In genomic region chr6:169957351-169957963, GRCh38 we compare ENCODE assay signal across 21 cellular contexts.
DNase-seq lines count a peak whose midpoint lies in the region; ATAC-seq, FAIRE-seq and TF ChIP-seq lines count a peak whose summit lies in the region.
"Had no signal": no experiment of that assay in that cellular context is flagged by ENCODE, and none has a peak within 500 bp of the region (broad histone marks: within the 10 kb centered on the region; RNA-seq: fewer than 3 reads in every experiment).

No MANE protein-coding gene starts in this region.

- CTCF ChIA-PET in GM10248 (lab: Yijun Ruan, JAX): no interaction called here

- no peak for TF ChIP-seq EP300 in sigmoid colon (IDR thresholded peaks at IDR 0.05)

- no peak overlapping the region for H3K27ac ChIP-seq in BLaER1 treated with 17β-estradiol and CSF1 and Interleukin-3, amounts not matched to agents 10 nM and 100 nM
- H3K27ac ChIP-seq in coronary artery: no peak overlapping the region
- no peak overlapping the region for H3K27ac ChIP-seq in sigmoid colon
- no peak overlapping the region for H3K27ac ChIP-seq in caudate nucleus (ENCODE audit: low read depth, low read length)
- H3K27ac ChIP-seq: left lung, neutrophil, PC-9, SJCRH30, tibial artery had no signal

- no peak for FAIRE-seq in GM19239 (lab: Jason Lieb, UNC)
- FAIRE-seq: D721Med, G401.6, H54, HepG2 had no signal

- WGBS in sigmoid colon, 2 donors: 85 to 87% methylated on average over 24 of the region's 24 CpGs

- no peak overlapping the region for H3K4me3 ChIP-seq in BLaER1 treated with 17β-estradiol and CSF1 and Interleukin-3, amounts not matched to agents 10 nM and 100 nM
- H3K4me3 ChIP-seq in H7 (ENCODE audit: insufficient read depth, low read depth, low read length) (no peak overlapping the region), coronary artery (no peak overlapping the region), sigmoid colon (no peak overlapping the region)
- H3K4me3 ChIP-seq: left lung, PC-9, SJCRH30, tibial artery had no signal

- TF ChIP-seq CTCF in coronary artery (IDR thresholded peaks at IDR 0.05) (no peak), sigmoid colon (IDR thresholded peaks at IDR 0.05) (no peak), GM10248 (IDR thresholded peaks at IDR 0.05; ENCODE audit: control extremely low read depth, extremely low read depth, low read depth, missing control alignments) (no peak)

- no peak for TF ChIP-seq POLR2A in sigmoid colon (IDR thresholded peaks at IDR 0.05)

- H3K4me1 ChIP-seq in BLaER1 treated with 17β-estradiol and CSF1 and Interleukin-3, amounts not matched to agents 10 nM and 100 nM: peaks cover 21 to 42% (median 36%) of the 10 kb centered on the region in 10 experiments
- peaks cover 0 to 13% (median 9%) of the 10 kb centered on the region in 4 donors for H3K4me1 ChIP-seq in sigmoid colon
- H3K4me1 ChIP-seq: BE2C, SJCRH30 had no signal

- intact Hi-C loops in sigmoid colon (cut with DNase I): no loop called here

- POLR2A ChIA-PET in GM10248 (lab: Yijun Ruan, JAX): no interaction called here

- peak overlapping the region in 1 of 11 experiments; percentile 18; a peak in 1 of 22 replicates for H3K9ac ChIP-seq in BLaER1 treated with 17β-estradiol and CSF1 and Interleukin-3, amounts not matched to agents 10 nM and 100 nM

- no peaks in the 10 kb centered on the region for H4K20me1 ChIP-seq in BLaER1 treated with 17β-estradiol and CSF1 and Interleukin-3, amounts not matched to agents 10 nM and 100 nM

- H3K36me3 ChIP-seq in BLaER1 treated with 17β-estradiol and CSF1 and Interleukin-3, amounts not matched to agents 10 nM and 100 nM: no peaks in the 10 kb centered on the region
- no peaks in the 10 kb centered on the region for H3K36me3 ChIP-seq in H7 (replicated peaks; ENCODE audit: control insufficient read depth, insufficient read depth, low read length)
- no peaks in the 10 kb centered on the region for H3K36me3 ChIP-seq in sigmoid colon
- H3K36me3 ChIP-seq: BE2C, left lung, neutrophil, SJCRH30, tibial artery had no signal

- DNase-seq in H7 (peak; percentile 34), coronary artery (ENCODE audit: low spot score) (peak; percentile 41), sigmoid colon (peak; percentile 62), caudate nucleus (lab: John Stamatoyannopoulos, UW) (no peak), GM10248 (ENCODE audit: extremely low spot score) (no peak), GM19239 (ENCODE audit: insufficient read length, low spot score) (no peak)
- DNase-seq: activated CD8-positive, alpha-beta T cell treated with anti-CD3 and anti-CD28 coated beads for 36 hours; BE2C; NCI-H146; PC-9; retina; SJCRH30 had no signal

- H3K4me2 ChIP-seq in BLaER1 treated with 17β-estradiol and CSF1 and Interleukin-3, amounts not matched to agents 10 nM and 100 nM: peak overlapping the region; percentile 39 to 82 (median 76)
- H3K4me2 ChIP-seq: PC-9 had no signal

- ATAC-seq in HG02623 (IDR thresholded peaks at IDR 0.05; ENCODE audit: unreplicated experiment): no peak
- ATAC-seq: activated CD8-positive, alpha-beta T cell treated with anti-CD3 and anti-CD28 coated beads for 36 hours; HepG2; left lung had no signal

- H3K9me3 ChIP-seq in BLaER1 treated with 17β-estradiol and CSF1 and Interleukin-3, amounts not matched to agents 10 nM and 100 nM (replicated peaks in 1 of 11): peaks cover 0 to 6% (median 0%) of the 10 kb centered on the region in 11 experiments; a peak in 3 of 22 replicates
- H3K9me3 ChIP-seq in sigmoid colon: no peaks in the 10 kb centered on the region
- H3K9me3 ChIP-seq: BE2C, left lung, neutrophil, SJCRH30, tibial artery had no signal

- H3K27me3 ChIP-seq in BLaER1 treated with 17β-estradiol and CSF1 and Interleukin-3, amounts not matched to agents 10 nM and 100 nM: peaks cover 5 to 28% (median 14%) of the 10 kb centered on the region in 11 experiments; a peak in 20 of 22 replicates
- no peaks in the 10 kb centered on the region; the same call in 1 of the 2 replicates for H3K27me3 ChIP-seq in H7 (ENCODE audit: control insufficient read depth, insufficient read depth, low read length)
- peaks cover 4 to 17% (median 5%) of the 10 kb centered on the region in 3 donors for H3K27me3 ChIP-seq in sigmoid colon
- H3K27me3 ChIP-seq: BE2C had no signal

Comparison
In these comparisons a context has a peak if more than half of its experiments do, and no peak if none do; other contexts are left out.
1. DNase-seq: peak in H7 (single experiment), coronary artery (single experiment) and sigmoid colon (single experiment); none in caudate nucleus (0 of 61), GM10248 (single experiment) and GM19239 (single experiment).